In genomic region chr7:150290329-150290728, GRCh38 we compare ENCODE assay signal across 10 cellular contexts. TPM values are rescaled to one million over a fixed set of nuclear protein-coding genes. Genes with fewer than 3 reads are reported as not detected.
"Had no signal": no experiment of that assay in that cellular context is flagged by ENCODE, and none has a peak within 500 bp of the region (broad histone marks: within the 10 kb centered on the region; RNA-seq: fewer than 3 reads in every experiment).

No MANE protein-coding gene starts in this region.

RNA-seq across cellular contexts. Expression of gene RARRES2, which starts 51.1 kb away (rescaled TPM):
- total RNA-seq: activated CD4-positive, alpha-beta memory T cell treated with anti-CD3 and anti-CD28 coated beads, Interleukin-2, amount 10 ng/mL, durations not matched to agents 7 days and 5 days; activated CD4-positive, alpha-beta T cell treated with anti-CD3 and anti-CD28 coated beads for 36 hours; activated CD4-positive, alpha-beta T cell treated with anti-CD3 and anti-CD28 coated beads, Interleukin-2, amount 10 ng/mL, durations not matched to agents 7 days and 5 days; activated CD8-positive, alpha-beta memory T cell treated with anti-CD3 and anti-CD28 coated beads, Interleukin-2, amount 10 ng/mL, durations not matched to agents 7 days and 5 days; activated CD8-positive, alpha-beta T cell treated with anti-CD3 and anti-CD28 coated beads, Interleukin-2, amount 10 ng/mL, durations not matched to agents 7 days and 5 days; activated naive CD4-positive, alpha-beta T cell treated with anti-CD3 and anti-CD28 coated beads for 36 hours; activated naive CD8-positive, alpha-beta T cell treated with anti-CD3 and anti-CD28 coated beads for 36 hours; T-helper 1 cell treated with Interleukin-12 subunit alpha and Interleukin-12 subunit beta and Interleukin-4 antibody, amounts not matched to agents 30 ng/mL and 1 ng/mL, for 36 hours; T-helper 17 cell; T-helper 2 cell treated with Interferon-gamma antibody and Interleukin-4, amounts not matched to agents 100 ng/mL and 5 ng/mL, for 36 hours had no signal
